ENCODE assay signal across 8 cellular contexts in genomic region chr4:2484993-2485392, GRCh38. TPM values are rescaled to one million over a fixed set of nuclear protein-coding genes. Genes with fewer than 3 reads are reported as not detected.
DNase-seq lines count a peak whose midpoint lies in the region; ATAC-seq and TF ChIP-seq lines count a peak whose summit lies in the region.

No MANE protein-coding gene starts in this region.

- H3K36me3 Mint-ChIP-seq in nephron (ENCODE audit: low read depth): peaks cover 8% of the 10 kb centered on the region

- H3K27me3 ChIP-seq in dorsolateral prefrontal cortex: no peaks in the 10 kb centered on the region

- H3K9me3 Mint-ChIP-seq in nephron: no peaks in the 10 kb centered on the region
- H3K9me3 Mint-ChIP-seq in stimulated activated naive CD8-positive, alpha-beta T cell treated with anti-CD3 and anti-CD28 coated beads, Interleukin-15, amount 100 ng/mL, for 72 hours: no peaks in the 10 kb centered on the region

- peak overlapping the region in 43 of 59 donors; percentile 10 to 77 (median 49) for H3K27ac ChIP-seq in dorsolateral prefrontal cortex

- intact Hi-C loops in dorsolateral prefrontal cortex (cut with DNase I): no loop called here

- peaks cover 57% of the 10 kb centered on the region for H3K4me1 Mint-ChIP-seq in nephron
- H3K4me1 Mint-ChIP-seq in stimulated activated naive CD8-positive, alpha-beta T cell treated with anti-CD3 and anti-CD28 coated beads, Interleukin-15, amount 100 ng/mL, for 72 hours: peaks cover 89% of the 10 kb centered on the region

- ATAC-seq in GM19043 (IDR thresholded peaks at IDR 0.05; ENCODE audit: low read depth, unreplicated experiment) (peak; percentile 58), HG03196 (IDR thresholded peaks at IDR 0.05; ENCODE audit: unreplicated experiment) (peak; percentile 59), GM18519 (IDR thresholded peaks at IDR 0.05; ENCODE audit: low FRiP score, unreplicated experiment) (no peak)
- peak; percentile 83 for ATAC-seq in stimulated activated naive CD8-positive, alpha-beta T cell treated with anti-CD3 and anti-CD28 coated beads, Interleukin-15, amount 100 ng/mL, for 72 hours

- TF ChIP-seq CTCF in dorsolateral prefrontal cortex (IDR thresholded peaks at IDR 0.05 in 54 of 56, conservative IDR thresholded peaks at IDR 0.05 in 2 of 56; ENCODE audit: low read depth in 1 of 56, partially characterized antibody in 56 of 56): no peak
- no peak for TF ChIP-seq CTCF in nephron (IDR thresholded peaks at IDR 0.05; ENCODE audit: unreplicated experiment in 3 of 3)

- H3K27me3 Mint-ChIP-seq in nephron (ENCODE audit: low read depth): no peaks in the 10 kb centered on the region
- H3K27me3 Mint-ChIP-seq in stimulated activated naive CD8-positive, alpha-beta T cell treated with anti-CD3 and anti-CD28 coated beads, Interleukin-15, amount 100 ng/mL, for 72 hours: no peaks in the 10 kb centered on the region

- peak overlapping the region in 2 of 3 experiments; percentile 6 to 31 for H3K4me3 Mint-ChIP-seq in nephron
- peak overlapping the region; percentile 48 to 69 for H3K4me3 Mint-ChIP-seq in stimulated activated naive CD8-positive, alpha-beta T cell treated with anti-CD3 and anti-CD28 coated beads, Interleukin-15, amount 100 ng/mL, for 72 hours

- peak overlapping the region; percentile 59 to 68 (median 61) for H3K27ac Mint-ChIP-seq in nephron
- peak overlapping the region; percentile 0 to 88 for H3K27ac Mint-ChIP-seq in stimulated activated naive CD8-positive, alpha-beta T cell treated with anti-CD3 and anti-CD28 coated beads, Interleukin-15, amount 100 ng/mL, for 72 hours

- H3K4me3 ChIP-seq in dorsolateral prefrontal cortex: peak overlapping the region in 1 of 59 donors; percentile 9

- DNase-seq in activated CD4-positive, CD25-positive, alpha-beta regulatory T cell treated with anti-CD3 and anti-CD28 coated beads, Interleukin-2, amount 50 U/mL, for 72 hours: peak; percentile 50
- DNase-seq in dorsolateral prefrontal cortex (peak in 8 of 10 donors; percentile 35 to 66 (median 59)), mesenteric fat pad (ENCODE audit: low spot score) (no peak)
- peak; percentile 44 to 69 for DNase-seq in stimulated activated naive CD8-positive, alpha-beta T cell treated with anti-CD3 and anti-CD28 coated beads, Interleukin-15, amount 100 ng/mL, for 72 hours

RNA-seq across cellular contexts. Expression of gene RNF4, which starts 16.1 kb away (rescaled TPM):
- total RNA-seq in dorsolateral prefrontal cortex: 10 to 100 TPM; 40.7 to 76.3 (median 56.4) TPM
- total RNA-seq in mesenteric fat pad: 48.6 TPM

RNA-seq across cellular contexts. Expression of gene FAM193A, which starts 51.5 kb away (rescaled TPM):
- total RNA-seq in dorsolateral prefrontal cortex (10 to 100 TPM; 30.7 to 56.7 (median 40.1) TPM), mesenteric fat pad (25.3 TPM)
